Comparison of ENCODE assay signal across 10 cellular contexts in genomic region chr2:105888625-105889024, GRCh38.
DNase-seq lines count a peak whose midpoint lies in the region; ATAC-seq and TF ChIP-seq lines count a peak whose summit lies in the region.
"Had no signal": no experiment of that assay in that cellular context is flagged by ENCODE, and none has a peak within 500 bp of the region (broad histone marks: within the 10 kb centered on the region; RNA-seq: fewer than 3 reads in every experiment).

No MANE protein-coding gene starts in this region.

- CTCF ChIA-PET in activated CD8-positive, alpha-beta T cell treated with anti-CD3 and anti-CD28 coated beads, Interleukin-2, amount 10 ng/mL, durations not matched to agents 7 days and 5 days (lab: Charles Lee): interaction anchor here (1.5 kb wide), 1 partner anchor 38 kb away, joined by 3 read pairs; no protein-coding TSS in a partner anchor

- H3K4me1 ChIP-seq in mucosa of descending colon (ENCODE audit: low read depth): peaks cover 3% of the 10 kb centered on the region

- no peaks in the 10 kb centered on the region for H3K36me3 ChIP-seq in mucosa of descending colon (ENCODE audit: low read depth)

- H3K4me3 ChIP-seq in Jurkat, Clone E6-1 (ENCODE audit: low read length): no peak overlapping the region
- H3K4me3 ChIP-seq in mucosa of descending colon: no peak overlapping the region
- H3K4me3 ChIP-seq: heart right ventricle, smooth muscle cell had no signal

- H3K4me1 Mint-ChIP-seq in activated CD8-positive, alpha-beta T cell treated with anti-CD3 and anti-CD28 coated beads, Interleukin-2, amount 10 ng/mL, durations not matched to agents 7 days and 5 days (ENCODE audit: low read depth): peaks cover 51% of the 10 kb centered on the region

- H3K27ac Mint-ChIP-seq in activated CD8-positive, alpha-beta T cell treated with anti-CD3 and anti-CD28 coated beads, Interleukin-2, amount 10 ng/mL, durations not matched to agents 7 days and 5 days: no peak overlapping the region

- intact Hi-C loops in mucosa of descending colon (cut with DNase I, micrococcal nuclease): no loop called here

- ATAC-seq in activated CD8-positive, alpha-beta T cell treated with anti-CD3 and anti-CD28 coated beads, Interleukin-2, amount 10 ng/mL, durations not matched to agents 7 days and 5 days: no peak
- peak; percentile 80 for ATAC-seq in mucosa of descending colon

- H3K9me3 ChIP-seq in mucosa of descending colon: peaks cover 5% of the 10 kb centered on the region

- peak; percentile 22 for DNase-seq in NCI-H146 (lab: John Stamatoyannopoulos, UW)
- DNase-seq in NCI-H146 treated with DMSO at 0.1 percent for 48 hours (lab: John Stamatoyannopoulos, UW; ENCODE audit: unreplicated experiment): no peak
- peak; percentile 41 for DNase-seq in Jurkat, Clone E6-1 (ENCODE audit: low read depth, low spot score)
- peak; percentile 35 for DNase-seq in activated CD8-positive, alpha-beta T cell treated with anti-CD3 and anti-CD28 coated beads, Interleukin-2, amount 10 ng/mL, durations not matched to agents 7 days and 5 days
- peak in 1 of 3 donors; percentile 38 for DNase-seq in mucosa of descending colon
- no peak for DNase-seq in T-helper 9 cell
- DNase-seq in activated gamma-delta T cell (lab: John Stamatoyannopoulos, UW): no peak
- no peak for DNase-seq in activated effector memory CD4-positive, alpha-beta T cell treated with Interleukin-2 at 50 U/mL for 16 hours

- POLR2A ChIA-PET in activated CD8-positive, alpha-beta T cell treated with anti-CD3 and anti-CD28 coated beads, Interleukin-2, amount 10 ng/mL, durations not matched to agents 7 days and 5 days (lab: Charles Lee): no interaction called here

- no peaks in the 10 kb centered on the region for H3K27me3 Mint-ChIP-seq in activated CD8-positive, alpha-beta T cell treated with anti-CD3 and anti-CD28 coated beads, Interleukin-2, amount 10 ng/mL, durations not matched to agents 7 days and 5 days (ENCODE audit: low read depth)

- H3K36me3 Mint-ChIP-seq in activated CD8-positive, alpha-beta T cell treated with anti-CD3 and anti-CD28 coated beads, Interleukin-2, amount 10 ng/mL, durations not matched to agents 7 days and 5 days (ENCODE audit: low read depth): peaks cover 66% of the 10 kb centered on the region

- H3K9me3 Mint-ChIP-seq in activated CD8-positive, alpha-beta T cell treated with anti-CD3 and anti-CD28 coated beads, Interleukin-2, amount 10 ng/mL, durations not matched to agents 7 days and 5 days (ENCODE audit: insufficient read depth): peaks cover 6% of the 10 kb centered on the region

- H3K4me3 Mint-ChIP-seq in activated CD8-positive, alpha-beta T cell treated with anti-CD3 and anti-CD28 coated beads, Interleukin-2, amount 10 ng/mL, durations not matched to agents 7 days and 5 days: no peak overlapping the region

- no peak for TF ChIP-seq CTCF in mucosa of descending colon (IDR thresholded peaks at IDR 0.05)

Comparison
In these comparisons a context has a peak if more than half of its experiments do, and no peak if none do; other contexts are left out.
1. DNase-seq: peak in NCI-H146 (single experiment), Jurkat, Clone E6-1 (single experiment) and activated CD8-positive, alpha-beta T cell treated with anti-CD3 and anti-CD28 coated beads, Interleukin-2, amount 10 ng/mL, durations not matched to agents 7 days and 5 days (single experiment); none in NCI-H146 treated with DMSO at 0.1 percent for 48 hours (single experiment), T-helper 9 cell (single experiment), activated gamma-delta T cell (single experiment) and activated effector memory CD4-positive, alpha-beta T cell treated with Interleukin-2 at 50 U/mL for 16 hours (single experiment).